Comparison of ENCODE assay signal across 13 cellular contexts in the genomic region with DNA sequence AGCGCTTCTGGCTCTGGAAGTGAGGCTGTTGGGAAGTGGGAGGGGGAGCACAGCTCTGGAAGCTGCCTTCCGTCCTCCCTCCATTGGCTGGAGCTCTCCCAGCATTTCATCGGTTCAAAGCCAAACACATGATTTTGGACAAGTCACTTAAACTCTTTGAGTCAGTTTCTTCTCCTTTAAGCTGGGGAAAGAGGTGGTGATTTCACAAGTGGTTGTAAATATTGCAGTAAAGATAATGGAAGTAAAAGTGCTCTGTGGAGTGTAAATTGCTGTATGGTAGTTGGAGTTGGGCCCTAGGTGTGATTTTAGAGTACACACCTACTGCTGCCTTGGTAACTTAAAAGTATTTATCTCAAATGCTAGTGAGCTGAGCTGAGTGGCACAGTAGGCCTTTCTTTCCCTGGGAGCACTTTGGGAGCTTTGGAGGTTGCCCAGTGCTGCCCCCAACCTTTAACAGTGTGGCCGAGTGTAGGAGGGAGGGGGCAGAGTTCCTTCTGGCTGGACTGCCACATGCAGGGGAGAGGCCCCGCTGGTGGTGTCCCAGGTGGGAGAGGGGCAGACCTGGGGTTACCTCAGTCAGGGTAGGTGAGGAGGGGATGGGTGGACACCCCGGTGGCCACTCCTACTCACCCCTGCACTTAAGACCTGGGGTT. TPM values are rescaled to one million over a fixed set of nuclear protein-coding genes. Genes with fewer than 3 reads are reported as not detected.
A peak's percentile ranks its signal among the peaks of the same experiment; 100 is the strongest.
DNase-seq lines count a peak whose midpoint lies in the region; ATAC-seq and TF ChIP-seq lines count a peak whose summit lies in the region.
"Had no signal": no experiment of that assay in that cellular context is flagged by ENCODE, and none has a peak within 500 bp of the region (broad histone marks: within the 10 kb centered on the region; RNA-seq: fewer than 3 reads in every experiment).

No MANE protein-coding gene starts in this region.

- H3K27ac Mint-ChIP-seq in WTC11 (peak overlapping the region; percentile 80), progenitor cell of endocrine pancreas (peak overlapping the region; percentile 60)
- no peak overlapping the region for H3K27ac Mint-ChIP-seq in activated CD4-positive, alpha-beta T cell treated with anti-CD3 and anti-CD28 coated beads, Interleukin-2, amount 10 ng/mL, durations not matched to agents 7 days and 5 days

- H3K36me3 ChIP-seq in BJ (ENCODE audit: control insufficient read depth, insufficient read depth, low read length) = peaks cover 1% of the 10 kb centered on the region
- H3K36me3 ChIP-seq in heart right ventricle = no peaks in the 10 kb centered on the region
- H3K36me3 ChIP-seq: BE2C had no signal

- ATAC-seq in WTC11 (peak; percentile 65), heart right ventricle (peak in 5 of 8 donors; percentile 20 to 40 (median 27)), HG03442 (IDR thresholded peaks at IDR 0.05; ENCODE audit: unreplicated experiment) (no peak)

- H3K4me3 Mint-ChIP-seq in WTC11 (no peak overlapping the region), progenitor cell of endocrine pancreas (ENCODE audit: low read depth) (no peak overlapping the region)
- H3K4me3 Mint-ChIP-seq in activated CD4-positive, alpha-beta T cell treated with anti-CD3 and anti-CD28 coated beads, Interleukin-2, amount 10 ng/mL, durations not matched to agents 7 days and 5 days = no peak overlapping the region

- CTCF ChIA-PET in BJ (lab: Yijun Ruan, JAX) (interaction anchor here (0.5 to 1.8 kb wide), 5 partner anchors 10 to 118 kb away, joined by 3 to 6 read pairs (median 4); no protein-coding TSS in a partner anchor), WTC11 (lab: Charles Lee) (interaction anchor here (1.5 to 2.3 kb wide), 2 partner anchors 14 to 118 kb away, joined by 3 to 7 read pairs; no protein-coding TSS in a partner anchor)
- CTCF ChIA-PET in activated CD4-positive, alpha-beta T cell treated with anti-CD3 and anti-CD28 coated beads, Interleukin-2, amount 10 ng/mL, durations not matched to agents 7 days and 5 days (lab: Charles Lee) = interaction anchor here (1.0 kb wide), 1 partner anchor 13 kb away, joined by 3 read pairs; no protein-coding TSS in a partner anchor

- H3K27me3 ChIP-seq in BJ (ENCODE audit: control insufficient read depth, insufficient read depth, low read length) (no peaks in the 10 kb centered on the region), heart right ventricle (no peaks in the 10 kb centered on the region)
- H3K27me3 ChIP-seq: BE2C had no signal

- intact Hi-C loops in heart right ventricle (cut with DNase I) = loop anchor here in 3 of 10 donors (5.0 to 10.0 kb wide), 4 partner anchors 49 to 63 kb away; partner anchors contain the start of gene ASAP2 (in 2 of the 3)

- H3K4me3 ChIP-seq in BJ (ENCODE audit: low read depth, low read length) (no peak overlapping the region), heart right ventricle (no peak overlapping the region)

- no peak for DNase-seq in BJ (ENCODE audit: low read depth)
- DNase-seq in WTC11 (ENCODE audit: low spot score) = no peak
- DNase-seq in heart right ventricle = peak in 1 of 2 donors; percentile 67
- no peak for DNase-seq in progenitor cell of endocrine pancreas (ENCODE audit: low spot score, unreplicated experiment)
- no peak for DNase-seq in activated CD4-positive, alpha-beta T cell treated with anti-CD3 and anti-CD28 coated beads, Interleukin-2, amount 10 ng/mL, durations not matched to agents 7 days and 5 days
- no peak for DNase-seq in T-helper 2 cell
- no peak for DNase-seq in SW 1271 (lab: John Stamatoyannopoulos, UW)
- DNase-seq: activated CD4-positive, alpha-beta T cell treated with anti-CD3 and anti-CD28 coated beads for 1 hour; BE2C; GOT3; NCI-H524 treated with DMSO at 0.1 percent for 48 hours; stimulated activated CD4-positive, alpha-beta T cell treated with anti-CD3 and anti-CD28 coated beads, Interleukin-4, amount 100 ng/mL, for 24 hours had no signal

- TF ChIP-seq CTCF in BJ (IDR thresholded peaks at IDR 0.05; ENCODE audit: insufficient read depth, low read depth, low read length) (0 out of 2 replicates have a peak, but pooled peaks have one; percentile 6), WTC11 (IDR thresholded peaks at IDR 0.05) (no peak), heart right ventricle (IDR thresholded peaks at IDR 0.05) (peak in 1 of 9 donors; percentile 18), progenitor cell of endocrine pancreas (IDR thresholded peaks at IDR 0.05; ENCODE audit: unreplicated experiment) (no peak)

- H3K27me3 Mint-ChIP-seq in WTC11 (ENCODE audit: low read depth) = no peaks in the 10 kb centered on the region
- H3K27me3 Mint-ChIP-seq in progenitor cell of endocrine pancreas = no peaks in the 10 kb centered on the region
- no peaks in the 10 kb centered on the region for H3K27me3 Mint-ChIP-seq in activated CD4-positive, alpha-beta T cell treated with anti-CD3 and anti-CD28 coated beads, Interleukin-2, amount 10 ng/mL, durations not matched to agents 7 days and 5 days

- H3K36me3 Mint-ChIP-seq in WTC11 = no peaks in the 10 kb centered on the region
- H3K36me3 Mint-ChIP-seq in progenitor cell of endocrine pancreas (ENCODE audit: insufficient read depth) = no peaks in the 10 kb centered on the region
- H3K36me3 Mint-ChIP-seq in activated CD4-positive, alpha-beta T cell treated with anti-CD3 and anti-CD28 coated beads, Interleukin-2, amount 10 ng/mL, durations not matched to agents 7 days and 5 days (ENCODE audit: low read depth) = no peaks in the 10 kb centered on the region

- H3K4me1 Mint-ChIP-seq in WTC11 (peaks cover 54% of the 10 kb centered on the region), progenitor cell of endocrine pancreas (ENCODE audit: low read depth) (peaks cover 40% of the 10 kb centered on the region)
- no peaks in the 10 kb centered on the region for H3K4me1 Mint-ChIP-seq in activated CD4-positive, alpha-beta T cell treated with anti-CD3 and anti-CD28 coated beads, Interleukin-2, amount 10 ng/mL, durations not matched to agents 7 days and 5 days

- H3K4me1 ChIP-seq in heart right ventricle = peaks cover 51 to 99% (median 89%) of the 10 kb centered on the region in 9 donors

- H3K9me3 Mint-ChIP-seq in WTC11 = no peaks in the 10 kb centered on the region
- H3K9me3 Mint-ChIP-seq in progenitor cell of endocrine pancreas (ENCODE audit: low read depth) = no peaks in the 10 kb centered on the region
- H3K9me3 Mint-ChIP-seq in activated CD4-positive, alpha-beta T cell treated with anti-CD3 and anti-CD28 coated beads, Interleukin-2, amount 10 ng/mL, durations not matched to agents 7 days and 5 days = no peaks in the 10 kb centered on the region

- H3K27ac ChIP-seq in heart right ventricle = peak overlapping the region; percentile 30 to 95 (median 88)

- WGBS in heart right ventricle, 2 donors = 59 to 62% methylated on average over 6 of the region's 6 CpGs

- POLR2A ChIA-PET in BJ (lab: Charles Lee) = no interaction called here
- POLR2A ChIA-PET in WTC11 (lab: Charles Lee) = no interaction called here
- POLR2A ChIA-PET in activated CD4-positive, alpha-beta T cell treated with anti-CD3 and anti-CD28 coated beads, Interleukin-2, amount 10 ng/mL, durations not matched to agents 7 days and 5 days (lab: Charles Lee) = no interaction called here

- H3K9me3 ChIP-seq in heart right ventricle = no peaks in the 10 kb centered on the region
- H3K9me3 ChIP-seq: BE2C had no signal

TF ChIP-seq in WTC11, 78 proteins besides CTCF, POLR2A, EP300 and RAD21:
- no peak for TF ChIP-seq TP53 (CRISPR knock-in tag; IDR thresholded peaks at IDR 0.05)
- TF ChIP-seq GABPB1 (CRISPR knock-in tag; IDR thresholded peaks at IDR 0.05) = peak; percentile 18; the same call in 1 of the 2 replicates

RNA-seq across cellular contexts. Expression of gene ASAP2, which starts 54.7 kb away (rescaled TPM):
- polyA plus RNA-seq in BJ (2011; rRNA removed) (14.1 and 18.2 TPM in 2 replicates), heart right ventricle (10 to 100 TPM in 1 of 2 donors, 1 to 10 TPM in 1; 5.4 to 17.3 TPM)
- polyA minus RNA-seq in BJ (2011; rRNA and poly(A)+ RNA removed) = 19.3 and 19.9 TPM in 2 replicates
- total RNA-seq in WTC11 (2021) (14.3 to 15.6 TPM (median 14.5 TPM) in 3 replicates), heart right ventricle (10 to 100 TPM in 9 of 10 donors, 1 to 10 TPM in 1; 9.9 to 16.2 (median 11.8) TPM), progenitor cell of endocrine pancreas (65.4 and 69.3 TPM in 2 replicates)
- under 1 TPM; 0.17 to 0.25 TPM for total RNA-seq in activated CD4-positive, alpha-beta T cell treated with anti-CD3 and anti-CD28 coated beads, Interleukin-2, amount 10 ng/mL, durations not matched to agents 7 days and 5 days

Comparison
In these comparisons a context has a peak if more than half of its experiments do, and no peak if none do; other contexts are left out.
1. RNA of gene ASAP2, which starts 54.7 kb away (total RNA-seq): 65.4 to 69.3 TPM in progenitor cell of endocrine pancreas, 14.3 to 15.6 TPM in WTC11 and 9.9 to 16.2 TPM in heart right ventricle; 0.17 to 0.25 TPM in activated CD4-positive, alpha-beta T cell treated with anti-CD3 and anti-CD28 coated beads, Interleukin-2, amount 10 ng/mL, durations not matched to agents 7 days and 5 days; every median in the first group is over 4 times any median in the second.